ENCODE assay signal across 16 cellular contexts in genomic region chr14:88476375-88476774, GRCh38.
"Had no signal": no experiment of that assay in that cellular context is flagged by ENCODE, and none has a peak within 500 bp of the region (broad histone marks: within the 10 kb centered on the region; RNA-seq: fewer than 3 reads in every experiment).

No MANE protein-coding gene starts in this region.

- H3K4me3 ChIP-seq: suprapubic skin, upper lobe of right lung had no signal

- H3K9me3 Mint-ChIP-seq: activated naive CD4-positive, alpha-beta T cell treated with anti-CD3 and anti-CD28 coated beads, Interleukin-2, amount 10 ng/mL, durations not matched to agents 7 days and 5 days; T-cell had no signal

- H3K27ac Mint-ChIP-seq: activated CD8-positive, alpha-beta memory T cell treated with anti-CD3 and anti-CD28 coated beads, Interleukin-2, amount 10 ng/mL, durations not matched to agents 7 days and 5 days; activated naive CD4-positive, alpha-beta T cell treated with anti-CD3 and anti-CD28 coated beads, Interleukin-2, amount 10 ng/mL, durations not matched to agents 7 days and 5 days; naive thymus-derived CD4-positive, alpha-beta T cell; T-cell had no signal

- H3K27me3 Mint-ChIP-seq: activated CD8-positive, alpha-beta memory T cell treated with anti-CD3 and anti-CD28 coated beads, Interleukin-2, amount 10 ng/mL, durations not matched to agents 7 days and 5 days; activated naive CD4-positive, alpha-beta T cell treated with anti-CD3 and anti-CD28 coated beads, Interleukin-2, amount 10 ng/mL, durations not matched to agents 7 days and 5 days had no signal

- DNase-seq: activated CD4-positive, alpha-beta T cell treated with anti-CD3 and anti-CD28 coated beads, Interleukin-2, amount 50 U/mL, for 48 hours; activated CD4-positive, CD25-positive, alpha-beta regulatory T cell treated with anti-CD3 and anti-CD28 coated beads, Interleukin-2, amount 50 U/mL, for 72 hours; activated CD8-positive, alpha-beta memory T cell treated with anti-CD3 and anti-CD28 coated beads, Interleukin-2, amount 10 ng/mL, durations not matched to agents 7 days and 5 days; activated naive CD4-positive, alpha-beta T cell treated with anti-CD3 and anti-CD28 coated beads, Interleukin-2, amount 10 ng/mL, durations not matched to agents 7 days and 5 days; activated T-cell treated with anti-CD3 and anti-CD28 coated beads, Interleukin-2, amount 50 U/mL, for 1 hour; foreskin melanocyte; head of caudate nucleus; mammary epithelial cell; naive thymus-derived CD4-positive, alpha-beta T cell; stimulated activated CD4-positive, alpha-beta T cell treated with anti-CD3 and anti-CD28 coated beads, Interleukin-4, amount 100 ng/mL, for 24 hours; stimulated activated naive CD4-positive, alpha-beta T cell; T-cell; T-helper 9 cell; upper lobe of right lung had no signal

- ATAC-seq: activated CD8-positive, alpha-beta memory T cell treated with anti-CD3 and anti-CD28 coated beads, Interleukin-2, amount 10 ng/mL, durations not matched to agents 7 days and 5 days; left lobe of liver; naive thymus-derived CD4-positive, alpha-beta T cell; T-cell; upper lobe of right lung had no signal

- H3K4me1 Mint-ChIP-seq: activated CD8-positive, alpha-beta memory T cell treated with anti-CD3 and anti-CD28 coated beads, Interleukin-2, amount 10 ng/mL, durations not matched to agents 7 days and 5 days; activated naive CD4-positive, alpha-beta T cell treated with anti-CD3 and anti-CD28 coated beads, Interleukin-2, amount 10 ng/mL, durations not matched to agents 7 days and 5 days; naive thymus-derived CD4-positive, alpha-beta T cell; T-cell had no signal

- H3K4me3 Mint-ChIP-seq: activated CD8-positive, alpha-beta memory T cell treated with anti-CD3 and anti-CD28 coated beads, Interleukin-2, amount 10 ng/mL, durations not matched to agents 7 days and 5 days; activated naive CD4-positive, alpha-beta T cell treated with anti-CD3 and anti-CD28 coated beads, Interleukin-2, amount 10 ng/mL, durations not matched to agents 7 days and 5 days; naive thymus-derived CD4-positive, alpha-beta T cell; T-cell had no signal

- H3K36me3 Mint-ChIP-seq: activated CD8-positive, alpha-beta memory T cell treated with anti-CD3 and anti-CD28 coated beads, Interleukin-2, amount 10 ng/mL, durations not matched to agents 7 days and 5 days; activated naive CD4-positive, alpha-beta T cell treated with anti-CD3 and anti-CD28 coated beads, Interleukin-2, amount 10 ng/mL, durations not matched to agents 7 days and 5 days; naive thymus-derived CD4-positive, alpha-beta T cell; T-cell had no signal
